Comparison of ENCODE assay signal across 24 cellular contexts in genomic region chr12:91988076-91988475, GRCh38.
DNase-seq lines count a peak whose midpoint lies in the region; ATAC-seq and TF ChIP-seq lines count a peak whose summit lies in the region.
"Had no signal": no experiment of that assay in that cellular context is flagged by ENCODE, and none has a peak within 500 bp of the region (broad histone marks: within the 10 kb centered on the region; RNA-seq: fewer than 3 reads in every experiment).

No MANE protein-coding gene starts in this region.

- intact Hi-C loops in right cardiac atrium (cut with DNase I): loop anchor here in 1 of 4 donors (10.0 kb wide), 1 partner anchor 157 kb away; the partner anchor contains the start of gene BTG1
- intact Hi-C loops in esophagus muscularis mucosa (cut with DNase I): no loop called here

- H3K4me1 ChIP-seq in right cardiac atrium (ENCODE audit: control insufficient read depth, insufficient read depth, low read length) (peaks cover 10% of the 10 kb centered on the region), esophagus muscularis mucosa (peaks cover 5 to 18% (median 9%) of the 10 kb centered on the region in 4 donors)
- H3K4me1 ChIP-seq: lower lobe of right lung had no signal

- no peaks in the 10 kb centered on the region for H3K36me3 Mint-ChIP-seq in nephron progenitor cell (ENCODE audit: low read depth)
- H3K36me3 Mint-ChIP-seq: CD8-positive, alpha-beta memory T cell; IgD-negative memory B cell had no signal

- no peak overlapping the region for H3K4me3 ChIP-seq in MG63
- no peak overlapping the region for H3K4me3 ChIP-seq in cardiac fibroblast (replicated peaks in 1 of 2; ENCODE audit: low read depth in 2 of 2, low read length in 2 of 2)
- H3K4me3 ChIP-seq in right cardiac atrium (ENCODE audit: low read length): no peak overlapping the region
- H3K4me3 ChIP-seq in esophagus muscularis mucosa: no peak overlapping the region
- H3K4me3 ChIP-seq: GM23248, lower lobe of right lung, pancreas, SJSA1, upper lobe of left lung had no signal

- no peaks in the 10 kb centered on the region for H3K9me3 Mint-ChIP-seq in nephron progenitor cell
- H3K9me3 Mint-ChIP-seq: CD8-positive, alpha-beta memory T cell; IgD-negative memory B cell; stimulated activated naive CD8-positive, alpha-beta T cell treated with anti-CD3 and anti-CD28 coated beads, Interleukin-15, Interleukin-2, amounts not matched to agents 100 ng/mL and 50 ng/mL, for 24 hours had no signal

- no peak overlapping the region for H3K27ac Mint-ChIP-seq in nephron progenitor cell
- H3K27ac Mint-ChIP-seq: IgD-negative memory B cell; stimulated activated naive CD8-positive, alpha-beta T cell treated with anti-CD3 and anti-CD28 coated beads, Interleukin-15, Interleukin-2, amounts not matched to agents 100 ng/mL and 50 ng/mL, for 24 hours had no signal

- H3K27me3 ChIP-seq in MG63 (no peaks in the 10 kb centered on the region), right cardiac atrium (ENCODE audit: control insufficient read depth, insufficient read depth) (no peaks in the 10 kb centered on the region), esophagus muscularis mucosa (no peaks in the 10 kb centered on the region)
- H3K27me3 ChIP-seq: pancreas, SJSA1, upper lobe of left lung had no signal

- H3K9me3 ChIP-seq in MG63: no peaks in the 10 kb centered on the region
- no peaks in the 10 kb centered on the region for H3K9me3 ChIP-seq in right cardiac atrium (ENCODE audit: control insufficient read depth, low read length)
- H3K9me3 ChIP-seq in esophagus muscularis mucosa: no peaks in the 10 kb centered on the region
- H3K9me3 ChIP-seq: lower lobe of right lung, pancreas, SJSA1, upper lobe of left lung had no signal

- no peak for TF ChIP-seq POLR2A in esophagus muscularis mucosa (IDR thresholded peaks at IDR 0.05; ENCODE audit: low read depth)

- no peak for TF ChIP-seq CTCF in cardiac fibroblast (IDR thresholded peaks at IDR 0.05; ENCODE audit: low read depth, low read length)
- TF ChIP-seq CTCF in esophagus muscularis mucosa (IDR thresholded peaks at IDR 0.05): no peak
- TF ChIP-seq CTCF in nephron progenitor cell (IDR thresholded peaks at IDR 0.05): no peak

- WGBS in right cardiac atrium: 39% methylated on average over 4 of the region's 4 CpGs
- 79% methylated on average over 4 of the region's 4 CpGs for WGBS in esophagus muscularis mucosa

- H3K4me3 Mint-ChIP-seq in nephron progenitor cell: no peak overlapping the region
- H3K4me3 Mint-ChIP-seq: CD8-positive, alpha-beta memory T cell; IgD-negative memory B cell; stimulated activated naive CD8-positive, alpha-beta T cell treated with anti-CD3 and anti-CD28 coated beads, Interleukin-15, Interleukin-2, amounts not matched to agents 100 ng/mL and 50 ng/mL, for 24 hours had no signal

- ATAC-seq in right cardiac atrium (peak; percentile 47 to 64), GM21381 (IDR thresholded peaks at IDR 0.05; ENCODE audit: unreplicated experiment) (no peak)
- ATAC-seq: lower lobe of right lung, pancreas, PC-3 had no signal

- peaks cover 43% of the 10 kb centered on the region for H3K4me1 Mint-ChIP-seq in nephron progenitor cell

- H3K27me3 Mint-ChIP-seq in nephron progenitor cell (ENCODE audit: low read depth, poor library complexity): peaks cover 2% of the 10 kb centered on the region
- H3K27me3 Mint-ChIP-seq: IgD-negative memory B cell; stimulated activated naive CD8-positive, alpha-beta T cell treated with anti-CD3 and anti-CD28 coated beads, Interleukin-15, Interleukin-2, amounts not matched to agents 100 ng/mL and 50 ng/mL, for 24 hours had no signal

- H3K27ac ChIP-seq in right cardiac atrium (ENCODE audit: low read length): no peak overlapping the region
- H3K27ac ChIP-seq in esophagus muscularis mucosa (replicated peaks in 1 of 4): no peak overlapping the region
- H3K27ac ChIP-seq: GM23248, lower lobe of right lung, SJSA1, upper lobe of left lung had no signal

- TF ChIP-seq EP300 in esophagus muscularis mucosa (IDR thresholded peaks at IDR 0.05): no peak

- DNase-seq in MG63: peak; percentile 22
- DNase-seq in cardiac fibroblast (ENCODE audit: low read depth in 2 of 2): peak; percentile 44 to 71
- DNase-seq in right cardiac atrium: peak in 1 of 3 donors; percentile 27
- DNase-seq in pulmonary artery endothelial cell (ENCODE audit: low read depth, low spot score): peak; percentile 94
- no peak for DNase-seq in esophagus muscularis mucosa (ENCODE audit: extremely low spot score)
- DNase-seq in A172 (ENCODE audit: low spot score): no peak
- no peak for DNase-seq in nephron progenitor cell
- DNase-seq: activated CD4-positive, alpha-beta T cell treated with anti-CD3 and anti-CD28 coated beads, Interleukin-2, amount 50 U/mL, for 4 hours; activated CD8-positive, alpha-beta memory T cell treated with anti-CD3 and anti-CD28 coated beads, Interleukin-2, amount 50 U/mL, for 48 hours; CD8-positive, alpha-beta memory T cell; DMS53; GM23248; lower lobe of right lung; MV-4-11; NCI-H1694 treated with DMSO at 0.1 percent for 48 hours; pancreas; PC-3; stimulated activated CD4-positive, alpha-beta T cell treated with anti-CD3 and anti-CD28 coated beads, Interleukin-2, amount 100 ng/mL, for 48 hours; T-helper 2 cell; upper lobe of left lung had no signal

- H3K36me3 ChIP-seq in MG63 (no peaks in the 10 kb centered on the region), esophagus muscularis mucosa (no peaks in the 10 kb centered on the region)
- H3K36me3 ChIP-seq: lower lobe of right lung, pancreas, SJSA1, upper lobe of left lung had no signal

Comparison
In these comparisons a context has a peak if more than half of its experiments do, and no peak if none do; other contexts are left out.
1. DNase-seq: peak in MG63 (single experiment), cardiac fibroblast (2 of 2) and pulmonary artery endothelial cell (single experiment); none in esophagus muscularis mucosa (single experiment), A172 (single experiment) and nephron progenitor cell (single experiment).